ENCODE assay signal across 2 cellular contexts in genomic region chr17:49157784-49158183, GRCh38.
TF ChIP-seq lines count a peak whose summit lies in the region.

No MANE protein-coding gene starts in this region.

TF ChIP-seq in HepG2, 621 proteins besides CTCF, POLR2A, EP300 and RAD21:
- TF ChIP-seq TEF (CRISPR knock-in tag; IDR thresholded peaks at IDR 0.05) (no peak), CREB1 (IDR thresholded peaks at IDR 0.05) (0 out of 2 replicates have a peak, but pooled peaks have one; percentile 2), CREB1 (CRISPR knock-in tag; IDR thresholded peaks at IDR 0.05) (no peak), FOSL2 (CRISPR knock-in tag; IDR thresholded peaks at IDR 0.05) (peak; percentile 53)
TF ChIP-seq in HepG2: peak in this region for 2.

TF ChIP-seq in SK-N-SH, 30 proteins besides CTCF, POLR2A, EP300 and RAD21:
- TF ChIP-seq POLR2AphosphoS5 (IDR thresholded peaks at IDR 0.05; ENCODE audit: low read depth, low read length) (no peak), EZH2phosphoT487 (IDR thresholded peaks at IDR 0.05; ENCODE audit: borderline replicate concordance, low read depth) (no peak), ELF1 (IDR thresholded peaks at IDR 0.05) (no peak), TAF1 (IDR thresholded peaks at IDR 0.05; ENCODE audit: borderline replicate concordance, low read depth, low read length) (no peak), FOSL2 (IDR thresholded peaks at IDR 0.05; ENCODE audit: borderline replicate concordance, low read depth) (no peak), SIN3A (IDR thresholded peaks at IDR 0.05; ENCODE audit: borderline replicate concordance, low read depth, low read length) (no peak), GABPA (IDR thresholded peaks at IDR 0.05; ENCODE audit: low read depth) (no peak), MAX (IDR thresholded peaks at IDR 0.05; ENCODE audit: low read depth) (no peak), GATA2 (CRISPR knock-in tag; IDR thresholded peaks at IDR 0.05) (no peak), NRF1 (IDR thresholded peaks at IDR 0.05; ENCODE audit: low read depth, low read length) (no peak)
- TF ChIP-seq, protein P1, sequence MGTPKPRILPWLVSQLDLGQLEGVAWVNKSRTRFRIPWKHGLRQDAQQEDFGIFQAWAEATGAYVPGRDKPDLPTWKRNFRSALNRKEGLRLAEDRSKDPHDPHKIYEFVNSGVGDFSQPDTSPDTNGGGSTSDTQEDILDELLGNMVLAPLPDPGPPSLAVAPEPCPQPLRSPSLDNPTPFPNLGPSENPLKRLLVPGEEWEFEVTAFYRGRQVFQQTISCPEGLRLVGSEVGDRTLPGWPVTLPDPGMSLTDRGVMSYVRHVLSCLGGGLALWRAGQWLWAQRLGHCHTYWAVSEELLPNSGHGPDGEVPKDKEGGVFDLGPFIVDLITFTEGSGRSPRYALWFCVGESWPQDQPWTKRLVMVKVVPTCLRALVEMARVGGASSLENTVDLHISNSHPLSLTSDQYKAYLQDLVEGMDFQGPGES (IDR thresholded peaks at IDR 0.05; ENCODE audit: low read depth, low read length), result no peak
